ENCODE assay signal across 24 cellular contexts in genomic region chr20:18401305-18401704, GRCh38.
"Had no signal": no experiment of that assay in that cellular context is flagged by ENCODE, and none has a peak within 500 bp of the region (broad histone marks: within the 10 kb centered on the region; RNA-seq: fewer than 3 reads in every experiment).

No MANE protein-coding gene starts in this region.

- H3K9me3 ChIP-seq: colonic mucosa, gastrocnemius medialis had no signal

- H3K27ac Mint-ChIP-seq: dendritic cell treated with granulocyte-macrophage colony-stimulating factor and Interleukin-4, amounts not matched to agents 40 ng/mL and 50 ng/mL, for 4 days; effector memory CD8-positive, alpha-beta T cell; endodermal cell; memory B cell had no signal

- H3K27ac ChIP-seq: colonic mucosa, epithelial cell of prostate, esophagus squamous epithelium, gastrocnemius medialis, heart right ventricle, left lung, lower lobe of right lung had no signal

- H3K27me3 Mint-ChIP-seq: dendritic cell treated with granulocyte-macrophage colony-stimulating factor and Interleukin-4, amounts not matched to agents 40 ng/mL and 50 ng/mL, for 4 days; effector memory CD8-positive, alpha-beta T cell; memory B cell had no signal

- H3K9me3 Mint-ChIP-seq: effector memory CD8-positive, alpha-beta T cell had no signal

- H3K27me3 ChIP-seq: colonic mucosa, esophagus squamous epithelium, gastrocnemius medialis, heart right ventricle, left lung had no signal

- H3K4me3 ChIP-seq: colonic mucosa, esophagus squamous epithelium, gastrocnemius medialis, heart right ventricle, left lung, lower lobe of right lung had no signal

- H3K36me3 ChIP-seq: colonic mucosa, gastrocnemius medialis, lower lobe of right lung had no signal

- H3K4me3 Mint-ChIP-seq: dendritic cell treated with granulocyte-macrophage colony-stimulating factor and Interleukin-4, amounts not matched to agents 40 ng/mL and 50 ng/mL, for 4 days; effector memory CD8-positive, alpha-beta T cell; endodermal cell; memory B cell had no signal

- H3K4me1 ChIP-seq: colonic mucosa, gastrocnemius medialis, left lung, lower lobe of right lung had no signal

- DNase-seq: colonic mucosa; cortex of kidney; effector CD8-positive, alpha-beta T cell; effector memory CD8-positive, alpha-beta T cell; endodermal cell; erythroblast; esophagus squamous epithelium; foreskin fibroblast; foreskin melanocyte; gastrocnemius medialis; glutamatergic neuron; head of caudate nucleus; heart right ventricle; hippocampal formation; left cardiac atrium; left lung; left ventricle myocardium superior; lower lobe of right lung; mesendoderm; midbrain had no signal

- ATAC-seq: effector memory CD8-positive, alpha-beta T cell; esophagus mucosa; gastrocnemius medialis; heart right ventricle; left cardiac atrium; left lung; left ventricle myocardium superior; lower lobe of right lung had no signal

- H3K4me1 Mint-ChIP-seq: memory B cell had no signal
